1 cellular context compared by ENCODE assay signal in the genomic region with DNA sequence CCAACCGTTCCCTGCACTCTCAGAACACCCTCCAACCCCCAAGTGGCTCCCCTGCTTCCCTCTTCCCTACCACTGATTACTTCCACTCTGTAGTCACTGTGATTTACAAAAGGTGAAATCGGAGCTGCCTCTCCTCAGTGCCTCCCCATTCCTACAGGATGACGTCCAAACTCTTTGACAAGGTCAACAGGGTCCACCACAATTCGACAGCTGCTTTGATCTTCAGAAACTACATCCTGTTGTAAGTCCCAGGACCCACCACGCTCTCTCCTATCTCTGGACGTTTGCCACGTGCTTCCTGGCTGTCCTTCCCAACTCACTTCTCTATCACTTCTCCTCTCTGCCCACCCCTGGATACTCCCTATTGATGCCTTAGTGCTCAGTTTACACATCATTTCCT.
TF ChIP-seq lines count a peak whose summit lies in the region.

No MANE protein-coding gene starts in this region.

TF ChIP-seq in HEK293, 187 proteins besides CTCF, POLR2A, EP300 and RAD21 (continued from another document):
- TF ChIP-seq, protein P1, sequence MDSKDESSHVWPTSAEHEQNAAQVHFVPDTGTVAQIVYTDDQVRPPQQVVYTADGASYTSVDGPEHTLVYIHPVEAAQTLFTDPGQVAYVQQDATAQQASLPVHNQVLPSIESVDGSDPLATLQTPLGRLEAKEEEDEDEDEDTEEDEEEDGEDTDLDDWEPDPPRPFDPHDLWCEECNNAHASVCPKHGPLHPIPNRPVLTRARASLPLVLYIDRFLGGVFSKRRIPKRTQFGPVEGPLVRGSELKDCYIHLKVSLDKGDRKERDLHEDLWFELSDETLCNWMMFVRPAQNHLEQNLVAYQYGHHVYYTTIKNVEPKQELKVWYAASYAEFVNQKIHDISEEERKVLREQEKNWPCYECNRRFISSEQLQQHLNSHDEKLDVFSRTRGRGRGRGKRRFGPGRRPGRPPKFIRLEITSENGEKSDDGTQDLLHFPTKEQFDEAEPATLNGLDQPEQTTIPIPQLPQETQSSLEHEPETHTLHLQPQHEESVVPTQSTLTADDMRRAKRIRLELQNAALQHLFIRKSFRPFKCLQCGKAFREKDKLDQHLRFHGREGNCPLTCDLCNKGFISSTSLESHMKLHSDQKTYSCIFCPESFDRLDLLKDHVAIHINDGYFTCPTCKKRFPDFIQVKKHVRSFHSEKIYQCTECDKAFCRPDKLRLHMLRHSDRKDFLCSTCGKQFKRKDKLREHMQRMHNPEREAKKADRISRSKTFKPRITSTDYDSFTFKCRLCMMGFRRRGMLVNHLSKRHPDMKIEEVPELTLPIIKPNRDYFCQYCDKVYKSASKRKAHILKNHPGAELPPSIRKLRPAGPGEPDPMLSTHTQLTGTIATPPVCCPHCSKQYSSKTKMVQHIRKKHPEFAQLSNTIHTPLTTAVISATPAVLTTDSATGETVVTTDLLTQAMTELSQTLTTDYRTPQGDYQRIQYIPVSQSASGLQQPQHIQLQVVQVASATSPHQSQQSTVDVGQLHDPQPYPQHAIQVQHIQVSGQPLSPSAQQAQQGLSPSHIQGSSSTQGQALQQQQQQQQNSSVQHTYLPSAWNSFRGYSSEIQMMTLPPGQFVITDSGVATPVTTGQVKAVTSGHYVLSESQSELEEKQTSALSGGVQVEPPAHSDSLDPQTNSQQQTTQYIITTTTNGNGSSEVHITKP (tag by site-specific recombination; IDR thresholded peaks at IDR 0.05) = no peak
- TF ChIP-seq ZNF664 (tag by site-specific recombination; IDR thresholded peaks at IDR 0.05) (no peak), GLIS1 (tag by site-specific recombination; IDR thresholded peaks at IDR 0.05) (0 out of 2 replicates have a peak, but pooled peaks have one; percentile 6)
TF ChIP-seq in HEK293: peak in this region for 9.
